17 cellular contexts compared by ENCODE assay signal in the genomic region with DNA sequence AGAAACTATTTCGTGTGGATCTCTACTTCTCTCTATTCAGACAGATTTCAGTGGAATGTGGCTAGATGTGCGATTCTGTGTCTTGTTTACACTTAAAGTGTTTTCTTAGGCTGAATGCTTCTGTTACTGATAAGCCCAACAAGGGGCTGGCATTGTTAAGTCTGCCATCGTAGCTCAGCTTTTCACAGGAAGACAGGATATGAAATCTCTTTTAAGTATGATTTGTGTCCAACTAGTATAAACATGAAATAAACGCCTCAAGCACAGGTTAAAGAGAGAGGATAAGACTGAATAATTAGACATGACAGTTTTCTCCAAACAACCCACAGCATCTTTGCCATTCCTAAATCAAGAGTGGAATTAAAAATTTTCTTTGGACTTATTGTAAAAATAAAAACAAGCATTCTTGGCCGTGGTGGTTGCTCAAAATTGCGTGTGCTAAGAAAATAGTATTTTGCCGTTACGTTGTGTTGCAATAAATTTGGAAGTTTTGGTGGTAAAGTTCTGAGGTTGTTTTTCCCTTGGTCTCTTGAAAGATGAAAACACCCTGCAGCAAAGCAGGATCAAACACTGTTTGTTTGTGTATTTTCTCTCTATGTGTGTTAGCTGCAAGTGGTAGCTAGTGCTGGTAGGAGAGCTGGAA. TPM values are rescaled to one million over a fixed set of nuclear protein-coding genes. Genes with fewer than 3 reads are reported as not detected.
DNase-seq lines count a peak whose midpoint lies in the region; ATAC-seq and TF ChIP-seq lines count a peak whose summit lies in the region.
"Had no signal": no experiment of that assay in that cellular context is flagged by ENCODE, and none has a peak within 500 bp of the region (broad histone marks: within the 10 kb centered on the region; RNA-seq: fewer than 3 reads in every experiment).

No MANE protein-coding gene starts in this region.

- TF ChIP-seq CTCF in esophagus muscularis mucosa (IDR thresholded peaks at IDR 0.05), result no peak

- WGBS in esophagus muscularis mucosa, result 45% methylated on average over 8 of the region's 8 CpGs

- H3K9me3 Mint-ChIP-seq in effector memory CD8-positive, alpha-beta T cell, result no peaks in the 10 kb centered on the region

- no peak overlapping the region for H3K27ac Mint-ChIP-seq in effector memory CD8-positive, alpha-beta T cell

- H3K4me3 ChIP-seq in esophagus muscularis mucosa, result peak overlapping the region; percentile 9 to 52 (median 20)
- H3K4me3 ChIP-seq: cardiac muscle cell, stomach had no signal

- DNase-seq in ELR (ENCODE audit: low read depth) (peak; percentile 35), MV-4-11 (lab: John Stamatoyannopoulos, UW) (peak; percentile 54), esophagus muscularis mucosa (ENCODE audit: extremely low spot score) (no peak), pulmonary artery endothelial cell (ENCODE audit: low read depth, low spot score) (peak; percentile 30), NCI-H526 (lab: John Stamatoyannopoulos, UW) (no peak)
- no peak for DNase-seq in effector memory CD8-positive, alpha-beta T cell
- DNase-seq: activated CD4-positive, alpha-beta T cell treated with anti-CD3 and anti-CD28 coated beads, Interleukin-2, amount 50 U/mL, for 4 hours; activated effector memory CD4-positive, alpha-beta T cell treated with anti-CD3 and anti-CD28 coated beads, Interleukin-2, amount 50 U/mL, for 16 hours; COR-L47; foreskin keratinocyte; left colon; NCI-H1417 treated with DMSO at 0.1 percent for 48 hours; NCI-H774; stimulated activated CD4-positive, alpha-beta T cell treated with anti-CD3 and anti-CD28 coated beads, Interleukin-4, amount 100 ng/mL, for 4 hours; stomach had no signal

- peaks cover 8 to 9% of the 10 kb centered on the region in 2 donors for H3K27me3 Mint-ChIP-seq in effector memory CD8-positive, alpha-beta T cell

- no peak for TF ChIP-seq EP300 in esophagus muscularis mucosa (IDR thresholded peaks at IDR 0.05)

- intact Hi-C loops in esophagus muscularis mucosa (cut with DNase I), result no loop called here

- H3K36me3 ChIP-seq in esophagus muscularis mucosa, result no peaks in the 10 kb centered on the region
- H3K36me3 ChIP-seq: cardiac muscle cell, stomach had no signal

- peaks cover 3% of the 10 kb centered on the region for H3K36me3 Mint-ChIP-seq in effector memory CD8-positive, alpha-beta T cell (ENCODE audit: insufficient read depth)

- ATAC-seq in GM21360 (IDR thresholded peaks at IDR 0.05; ENCODE audit: unreplicated experiment), result no peak
- no peak for ATAC-seq in effector memory CD8-positive, alpha-beta T cell (replicated peaks)
- ATAC-seq: foreskin keratinocyte, left colon had no signal

- H3K27me3 ChIP-seq in esophagus muscularis mucosa, result no peaks in the 10 kb centered on the region
- H3K27me3 ChIP-seq: cardiac muscle cell, foreskin keratinocyte, stomach had no signal

- H3K4me1 Mint-ChIP-seq in effector memory CD8-positive, alpha-beta T cell (ENCODE audit: low read depth in 2 of 2), result no peaks in the 10 kb centered on the region

- H3K27ac ChIP-seq in esophagus muscularis mucosa (replicated peaks in 1 of 4), result peak overlapping the region in 2 of 4 donors; percentile 17 to 18
- H3K27ac ChIP-seq: cardiac muscle cell, foreskin keratinocyte, stomach had no signal

- H3K4me3 Mint-ChIP-seq in effector memory CD8-positive, alpha-beta T cell, result no peak overlapping the region

- no peaks in the 10 kb centered on the region for H3K9me3 ChIP-seq in esophagus muscularis mucosa
- H3K9me3 ChIP-seq: stomach had no signal

- TF ChIP-seq POLR2A in esophagus muscularis mucosa (IDR thresholded peaks at IDR 0.05; ENCODE audit: low read depth), result no peak

- no peaks in the 10 kb centered on the region for H3K4me1 ChIP-seq in esophagus muscularis mucosa
- H3K4me1 ChIP-seq: stomach had no signal

RNA-seq across cellular contexts. Expression of a gene that starts 1.0 kb away (rescaled TPM):
- 10 to 100 TPM; 17.0 to 32.3 (median 28.7) TPM for total RNA-seq in esophagus muscularis mucosa
- total RNA-seq in pulmonary artery endothelial cell, result 0.46 and 0.66 TPM in 2 replicates
- total RNA-seq: cardiac muscle cell, foreskin keratinocyte had no signal

Comparison
In these comparisons a context has a peak if more than half of its experiments do, and no peak if none do; other contexts are left out.
1. DNase-seq: peak in ELR (single experiment), MV-4-11 (single experiment) and pulmonary artery endothelial cell (single experiment); none in esophagus muscularis mucosa (single experiment), effector memory CD8-positive, alpha-beta T cell (0 of 3) and NCI-H526 (0 of 2).
2. RNA of a gene that starts 1.0 kb away (total RNA-seq): 17.0 to 32.3 TPM in esophagus muscularis mucosa; 0.46 to 0.66 TPM in pulmonary artery endothelial cell; every median in the first group is over 10 times any median in the second.